In genomic region chr6:83354747-83355146, GRCh38 we compare ENCODE assay signal across 1 cellular context.
TF ChIP-seq lines count a peak whose summit lies in the region.

No MANE protein-coding gene starts in this region.

TF ChIP-seq in WTC11, 78 proteins besides CTCF, POLR2A, EP300 and RAD21 (continued from another document):
- no peak for TF ChIP-seq PRDM15 (CRISPR knock-in tag; IDR thresholded peaks at IDR 0.05)
- TF ChIP-seq ZNF138 (CRISPR knock-in tag; conservative IDR thresholded peaks at IDR 0.05), result no peak
TF ChIP-seq in WTC11: peak in this region for 0.
